10 cellular contexts compared by ENCODE assay signal in genomic region chr1:13930151-13930550, GRCh38.
DNase-seq lines count a peak whose midpoint lies in the region; ATAC-seq and TF ChIP-seq lines count a peak whose summit lies in the region.
"Had no signal": no experiment of that assay in that cellular context is flagged by ENCODE, and none has a peak within 500 bp of the region (broad histone marks: within the 10 kb centered on the region; RNA-seq: fewer than 3 reads in every experiment).

No MANE protein-coding gene starts in this region.

- H3K4me3 ChIP-seq in H7 (ENCODE audit: insufficient read depth, low read depth, low read length) (no peak overlapping the region), kidney epithelial cell (ENCODE audit: low read depth, low read length) (no peak overlapping the region)
- H3K4me3 ChIP-seq: heart right ventricle had no signal

- H3K27me3 ChIP-seq in H7 (ENCODE audit: control insufficient read depth, insufficient read depth, low read length) (no peaks in the 10 kb centered on the region; the same call in 1 of the 2 replicates), kidney epithelial cell (ENCODE audit: control insufficient read depth, insufficient read depth, low read length) (no peaks in the 10 kb centered on the region)

- no peak for ATAC-seq in GM21786 (IDR thresholded peaks at IDR 0.05; ENCODE audit: unreplicated experiment)
- ATAC-seq: heart right ventricle had no signal

- H3K27ac ChIP-seq in C4-2B = no peak overlapping the region
- H3K27ac ChIP-seq: heart right ventricle had no signal

- TF ChIP-seq CTCF in C4-2B (conservative IDR thresholded peaks at IDR 0.05) (peak; percentile 65), kidney epithelial cell (IDR thresholded peaks at IDR 0.05; ENCODE audit: insufficient read depth, low read length, poor library complexity, severe bottlenecking) (peak; percentile 11)

- DNase-seq in H7 (peak; percentile 79), kidney epithelial cell (ENCODE audit: low read depth) (no peak), D341Med (ENCODE audit: low spot score) (no peak), hepatic stellate cell (ENCODE audit: low spot score) (no peak)
- DNase-seq in activated CD4-positive, alpha-beta T cell treated with anti-CD3 and anti-CD28 coated beads, Interleukin-2, amount 50 U/mL, for 48 hours = peak; percentile 33 to 36
- DNase-seq in activated CD4-positive, CD25-positive, alpha-beta regulatory T cell treated with anti-CD3 and anti-CD28 coated beads, Interleukin-2, amount 50 U/mL, for 72 hours = no peak
- DNase-seq: DMS79 treated with DMSO at 0.1 percent for 48 hours, heart right ventricle had no signal

- no peaks in the 10 kb centered on the region for H3K36me3 ChIP-seq in H7 (replicated peaks; ENCODE audit: control insufficient read depth, insufficient read depth, low read length)
- H3K36me3 ChIP-seq in kidney epithelial cell (ENCODE audit: control insufficient read depth, insufficient read depth, low read length) = no peaks in the 10 kb centered on the region
- H3K36me3 ChIP-seq: heart right ventricle had no signal

Comparison
In these comparisons a context has a peak if more than half of its experiments do, and no peak if none do; other contexts are left out.
1. DNase-seq: peak in H7 (single experiment) and activated CD4-positive, alpha-beta T cell treated with anti-CD3 and anti-CD28 coated beads, Interleukin-2, amount 50 U/mL, for 48 hours (2 of 2); none in kidney epithelial cell (single experiment), D341Med (single experiment), activated CD4-positive, CD25-positive, alpha-beta regulatory T cell treated with anti-CD3 and anti-CD28 coated beads, Interleukin-2, amount 50 U/mL, for 72 hours (single experiment) and hepatic stellate cell (single experiment).